In the genomic region with DNA sequence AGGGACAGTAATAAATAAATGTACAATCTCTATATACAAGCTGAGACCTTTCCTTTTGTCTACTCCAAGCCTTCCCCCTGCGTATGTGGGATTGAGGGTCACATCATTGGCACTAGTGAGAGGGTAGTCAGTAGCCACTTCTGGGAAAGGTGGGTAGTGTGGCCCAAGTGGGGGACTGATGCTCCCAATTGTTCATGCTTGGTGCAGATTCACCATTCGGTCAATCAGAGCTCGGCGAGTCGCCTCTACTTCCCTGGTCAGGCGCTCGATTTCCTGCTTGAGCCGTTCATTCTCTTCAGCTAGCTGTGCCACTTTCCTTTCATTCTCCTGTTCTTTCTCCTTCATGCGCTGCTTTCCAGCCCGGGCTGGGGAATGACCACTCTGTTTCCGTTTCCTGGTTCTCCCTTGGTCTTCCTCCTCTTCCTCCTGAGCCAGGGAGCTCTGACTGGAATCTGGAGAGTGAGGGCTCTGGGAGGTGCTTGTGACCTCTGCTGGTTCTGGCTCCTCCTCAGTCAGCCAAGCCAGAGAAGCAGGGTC, we compare ENCODE assay signal across 12 cellular contexts. TPM values are rescaled to one million over a fixed set of nuclear protein-coding genes. Genes with fewer than 3 reads are reported as not detected.
DNase-seq lines count a peak whose midpoint lies in the region; ATAC-seq, FAIRE-seq and TF ChIP-seq lines count a peak whose summit lies in the region.
"Had no signal": no experiment of that assay in that cellular context is flagged by ENCODE, and none has a peak within 500 bp of the region (broad histone marks: within the 10 kb centered on the region; RNA-seq: fewer than 3 reads in every experiment).

No MANE protein-coding gene starts in this region.

- no peak overlapping the region for H2BK120ac ChIP-seq in H9 (ENCODE audit: low read depth, low read length, poor library complexity, severe bottlenecking)

- H2AFZ ChIP-seq in H9 (ENCODE audit: low read length) (no peak overlapping the region), GM12878 (ENCODE audit: control insufficient read depth, low read depth, low read length) (no peak overlapping the region)

- CTCF ChIA-PET in GM12878 (lab: Yijun Ruan, JAX): interaction anchor here (1.3 to 4.0 kb wide), 2 partner anchors 40 to 58 kb away, joined by 4 to 13 read pairs; no protein-coding TSS in a partner anchor

- no peak overlapping the region for H3K4me3 ChIP-seq in BLaER1
- H3K4me3 ChIP-seq in GM12878: no peak overlapping the region
- H3K4me3 ChIP-seq in colonic mucosa: no peak overlapping the region

- in situ Hi-C loops in GM12878 (cut with MboI): no loop called here

- BruUV-seq in GM12878 (replicated peaks; lab: Mats Ljungman, UMichigan): no TSS peak

- H3K4me1 ChIP-seq in BLaER1 (peaks cover 30% of the 10 kb centered on the region), H9 (ENCODE audit: insufficient read depth, low read length) (peaks cover 3% of the 10 kb centered on the region; the same call in 1 of the 2 replicates), GM12878 (ENCODE audit: control insufficient read depth, insufficient read depth, low read length) (peaks cover 7% of the 10 kb centered on the region), colonic mucosa (peaks cover 14% of the 10 kb centered on the region)

- H3K36me3 Mint-ChIP-seq in H9 (ENCODE audit: insufficient read depth in 1 of 3, low read depth in 3 of 3): peaks cover 61 to 77% (median 73%) of the 10 kb centered on the region in 3 experiments
- H3K36me3 Mint-ChIP-seq in natural killer cell: peaks cover 18% of the 10 kb centered on the region

- H3K27ac ChIP-seq in BLaER1 (0 out of 2 replicates have a peak overlapping the region, but pooled peaks have one; percentile 8), H9 (ENCODE audit: insufficient read length, low read depth, low read length) (no peak overlapping the region), GM12878 (ENCODE audit: control insufficient read depth, insufficient read depth) (no peak overlapping the region), colonic mucosa (no peak overlapping the region)

- H3K23me2 ChIP-seq in H9 (ENCODE audit: insufficient read length, low read depth, low read length, poor library complexity, severe bottlenecking): peaks cover 11% of the 10 kb centered on the region

- TF ChIP-seq RAD21 in GM12878 (IDR thresholded peaks at IDR 0.05; ENCODE audit: insufficient read depth, low read depth, low read length): no peak

- H3K4me1 Mint-ChIP-seq in H9 (peaks cover 18 to 25% of the 10 kb centered on the region in 2 experiments), natural killer cell (peaks cover 23 to 49% of the 10 kb centered on the region in 2 donors)

- H2BK12ac ChIP-seq in H9 (ENCODE audit: insufficient read length, low read depth, low read length): no peak overlapping the region

- no peak overlapping the region for H3K14ac ChIP-seq in H9 (ENCODE audit: insufficient read depth, low read length)

- peaks cover 2% of the 10 kb centered on the region; the same call in 1 of the 2 replicates for H3K27me3 Mint-ChIP-seq in H9 (ENCODE audit: low read depth)
- no peaks in the 10 kb centered on the region for H3K27me3 Mint-ChIP-seq in natural killer cell (ENCODE audit: low read depth in 2 of 2)

- H4K5ac ChIP-seq in H9 (ENCODE audit: insufficient read length, low read depth, low read length): no peak overlapping the region

- H3K9ac ChIP-seq in BLaER1 (peak overlapping the region; percentile 27; the same call in 1 of the 2 replicates), H9 (ENCODE audit: extremely low read depth, insufficient read length, low read length) (no peak overlapping the region), GM12878 (ENCODE audit: control insufficient read depth, insufficient read depth, low read length) (no peak overlapping the region), colonic mucosa (ENCODE audit: low read depth in 2 of 2, low read length in 2 of 2) (peak overlapping the region in 1 of 2 donors; percentile 19)

- TF ChIP-seq POLR2A in GM12878 (IDR thresholded peaks at IDR 0.05; ENCODE audit: low read depth, low read length): peak; percentile 51

- RAD21 ChIA-PET in GM12878 (lab: Charles Lee; ENCODE audit: unreplicated experiment): interaction anchor here (1.1 to 1.3 kb wide), 2 partner anchors 56 to 58 kb away, joined by 3 read pairs; no protein-coding TSS in a partner anchor

- H2BK15ac ChIP-seq in H9 (ENCODE audit: low read depth, low read length): no peak overlapping the region

- no peak overlapping the region for H3T11ph ChIP-seq in H9 (ENCODE audit: low read length)

- ATAC-seq in GM12878: no peak
- no peak for ATAC-seq in natural killer cell
- no peak for ATAC-seq in HG03378 (IDR thresholded peaks at IDR 0.05; ENCODE audit: unreplicated experiment)
- no peak for ATAC-seq in HG03196 (IDR thresholded peaks at IDR 0.05; ENCODE audit: unreplicated experiment)
- ATAC-seq in HG02642 (IDR thresholded peaks at IDR 0.05; ENCODE audit: poor library complexity, unreplicated experiment): no peak
- ATAC-seq: PC-3 had no signal

- no peak overlapping the region for H2BK20ac ChIP-seq in H9 (ENCODE audit: low read depth, low read length, poor library complexity, severe bottlenecking)

- no peak overlapping the region for H4K91ac ChIP-seq in H9 (ENCODE audit: insufficient read length, low read depth, low read length)

- H3K23ac ChIP-seq in H9 (ENCODE audit: insufficient read length, low read depth, low read length): no peak overlapping the region

- peaks cover 78% of the 10 kb centered on the region for H4K20me1 ChIP-seq in BLaER1
- H4K20me1 ChIP-seq in H9 (ENCODE audit: control insufficient read depth, insufficient read depth, insufficient read length): no peaks in the 10 kb centered on the region
- peaks cover 4% of the 10 kb centered on the region; the same call in 1 of the 2 replicates for H4K20me1 ChIP-seq in GM12878 (ENCODE audit: control insufficient read depth, insufficient read depth)

- H3K27me3 ChIP-seq in BLaER1: no peaks in the 10 kb centered on the region
- no peaks in the 10 kb centered on the region for H3K27me3 ChIP-seq in H9 (ENCODE audit: insufficient read depth, low read length)
- no peaks in the 10 kb centered on the region for H3K27me3 ChIP-seq in GM12878 (replicated peaks in 1 of 2; ENCODE audit: control insufficient read depth in 2 of 2, insufficient read depth in 2 of 2, low read length in 1 of 2)
- no peaks in the 10 kb centered on the region for H3K27me3 ChIP-seq in colonic mucosa

- H3K9me3 Mint-ChIP-seq in H9 (no peaks in the 10 kb centered on the region), natural killer cell (no peaks in the 10 kb centered on the region)

- SMC1A ChIA-PET in GM12878 (lab: Charles Lee; ENCODE audit: uncharacterized antibody, unreplicated experiment): interaction anchor here (1.7 kb wide), 1 partner anchor 22 kb away, joined by 3 read pairs; no protein-coding TSS in a partner anchor

- H2AK5ac ChIP-seq in H9 (ENCODE audit: insufficient read length, low read length): no peak overlapping the region

- TF ChIP-seq CTCF in H9 (conservative IDR thresholded peaks at IDR 0.05) (no peak), GM12878 (IDR thresholded peaks at IDR 0.05 in 2 of 3, conservative IDR thresholded peaks at IDR 0.05 in 1 of 3; ENCODE audit: control insufficient read depth in 2 of 3, extremely low read depth in 1 of 3, insufficient read depth in 1 of 3, low read depth in 3 of 3, low read length in 3 of 3) (no peak), natural killer cell (IDR thresholded peaks at IDR 0.05) (no peak), colonic mucosa (IDR thresholded peaks at IDR 0.05) (no peak)

- intact Hi-C loops in GM12878 (cut with micrococcal nuclease; ENCODE audit: unreplicated experiment) (no loop called here), natural killer cell (cut with micrococcal nuclease) (no loop called here), colonic mucosa (cut with DNase I) (no loop called here)

- peaks cover 76% of the 10 kb centered on the region for H3K36me3 ChIP-seq in BLaER1
- peaks cover 32 to 42% of the 10 kb centered on the region in 2 experiments for H3K36me3 ChIP-seq in GM12878 (ENCODE audit: control insufficient read depth in 2 of 2, insufficient read depth in 2 of 2, low read length in 1 of 2)
- peaks cover 23% of the 10 kb centered on the region for H3K36me3 ChIP-seq in colonic mucosa

- H3K27ac Mint-ChIP-seq in H9 (peak overlapping the region; percentile 29 to 87 (median 53); a peak in 5 of 7 replicates), natural killer cell (peak overlapping the region; percentile 99)

- POLR2A ChIA-PET in GM12878 (lab: Charles Lee): interaction anchor here (0.9 kb wide), 1 partner anchor 36 kb away, joined by 4 read pairs; no protein-coding TSS in a partner anchor

- DNase-seq in H9 (no peak), GM12878 (ENCODE audit: low read depth, low spot score) (no peak), natural killer cell (no peak), colonic mucosa (no peak)
- DNase-seq: DMS 273 treated with DMSO at 0.1 percent for 48 hours, NCI-H2029 had no signal

- WGBS in H9 (ENCODE audit: extremely low coverage, insufficient read length, low lambda C conversion rate): no CpG with 5 or more reads among the region's 11 CpGs
- 80% methylated on average over 11 of the region's 11 CpGs for whole genome bisulfite sequencing in GM12878 (ENCODE audit: insufficient coverage, insufficient replicate concordance, low lambda C conversion rate, missing lambda C conversion rate)

- H3K4me3 Mint-ChIP-seq in H9 (no peak overlapping the region), natural killer cell (no peak overlapping the region)

- H3K18ac ChIP-seq in H9 (ENCODE audit: insufficient read length, low read depth, low read length): no peak overlapping the region

- FAIRE-seq in GM12878 (lab: Jason Lieb, UNC): no peak

- H3K56ac ChIP-seq in H9 (ENCODE audit: insufficient read length, low read depth, low read length): no peak overlapping the region

- no peaks in the 10 kb centered on the region for H3K9me3 ChIP-seq in BLaER1
- H3K9me3 ChIP-seq in H9 (ENCODE audit: control insufficient read depth, low read depth, low read length): no peaks in the 10 kb centered on the region
- H3K9me3 ChIP-seq in GM12878 (replicated peaks; ENCODE audit: control insufficient read depth, insufficient read depth, low read length): no peaks in the 10 kb centered on the region
- no peaks in the 10 kb centered on the region for H3K9me3 ChIP-seq in colonic mucosa

- no peaks in the 10 kb centered on the region for H3K79me1 ChIP-seq in H9 (ENCODE audit: insufficient read depth, low read depth, low read length, poor library complexity, severe bottlenecking)

- H3K4me2 ChIP-seq in BLaER1 (no peak overlapping the region), H9 (ENCODE audit: insufficient read depth, insufficient read length, low read length) (no peak overlapping the region), GM12878 (ENCODE audit: control insufficient read depth, insufficient read depth) (no peak overlapping the region)

- TF ChIP-seq EP300 in GM12878 (IDR thresholded peaks at IDR 0.05; ENCODE audit: borderline replicate concordance in 1 of 2, control insufficient read depth in 1 of 2, low read depth in 2 of 2, low read length in 2 of 2): no peak

- H3K79me2 ChIP-seq in H9 (ENCODE audit: insufficient read depth, low read length) (0 out of 2 replicates have a peak, but pooled peaks cover 1% of the 10 kb centered on the region), GM12878 (ENCODE audit: control insufficient read depth, insufficient read depth, low read length) (peaks cover 27% of the 10 kb centered on the region)

- H3K4ac ChIP-seq in H9 (ENCODE audit: low read depth, low read length): no peak overlapping the region

- no peak overlapping the region for H2BK5ac ChIP-seq in H9 (ENCODE audit: insufficient read length, low read length)

- H4K8ac ChIP-seq in H9 (replicated peaks; ENCODE audit: insufficient read length, low read depth, low read length): no peak overlapping the region

RNA-seq across cellular contexts. Expression of gene DDIT3, which starts 3.6 kb away (rescaled TPM):
- total RNA-seq in H9 (2021) (12.8 and 14.1 TPM in 2 replicates), GM12878 (2014; rRNA removed) (9.7 and 9.8 TPM in 2 replicates), GM12878 (2014; rRNA removed; fragmentation: Illumina TruSeq; extraction: Trizol) (10.4 and 12.2 TPM in 2 replicates), GM12878 (2021) (8.2 and 9.2 TPM in 2 replicates), natural killer cell (100 to 1,000 TPM; 117 to 318 (median 182) TPM), colonic mucosa (10 to 100 TPM; 17.5 to 22.8 TPM)
- total RNA-seq in GM12878 (2013; cell fraction: nucleolus; rRNA removed): 21.5 and 24.3 TPM in 2 replicates
- 38.8 TPM for polyA plus RNA-seq in GM12878 (2011; ENCODE audit: low read depth)
- polyA plus RNA-seq in GM12878 (2011; rRNA removed) (23.6 and 25.0 TPM in 2 replicates), GM12878 (2014; fragmentation: Illumina TruSeq; extraction: Trizol) (10.9 and 13.4 TPM in 2 replicates), GM12878 (2014; fragmentation: Nextera tagmentation; extraction: Ambion mirVana) (10 to 100 TPM; 26.8 to 28.9 TPM), GM12878 (2014; rRNA removed) (9.9 and 10.1 TPM in 2 replicates), GM12878 (2016; fragmentation: Nextera tagmentation; extraction: Ambion mirVana) (10 to 100 TPM; 20.0 to 21.7 TPM)
- 14.0 and 15.9 TPM in 2 replicates for polyA plus RNA-seq in GM12878 (2011; cell fraction: cytosol; rRNA removed)
- 25.8 and 42.9 TPM in 2 replicates for polyA plus RNA-seq in GM12878 (2011; cell fraction: nucleus; rRNA removed)
- 41.1 and 47.1 TPM in 2 replicates for polyA plus RNA-seq in GM12878 (2012)
- 17.3 and 23.4 TPM in 2 replicates for polyA minus RNA-seq in GM12878 (2011; rRNA and poly(A)+ RNA removed)
- polyA minus RNA-seq in GM12878 (2011; cell fraction: cytosol; rRNA and poly(A)+ RNA removed): 7.3 and 11.1 TPM in 2 replicates
- polyA minus RNA-seq in GM12878 (2011; cell fraction: nucleus; rRNA and poly(A)+ RNA removed): 13.8 and 17.0 TPM in 2 replicates

RNA-seq across cellular contexts. Expression of gene MBD6, which starts 5.9 kb away (rescaled TPM):
- 66.0 and 66.8 TPM in 2 replicates for total RNA-seq in H9 (2021)
- 16.4 and 19.1 TPM in 2 replicates for total RNA-seq in GM12878 (2013; cell fraction: nucleolus; rRNA removed)
- 3.1 and 4.6 TPM in 2 replicates for total RNA-seq in GM12878 (2014; rRNA removed)
- total RNA-seq in GM12878 (2014; rRNA removed; fragmentation: Illumina TruSeq; extraction: Trizol): 3.5 and 3.7 TPM in 2 replicates
- 41.5 and 52.7 TPM in 2 replicates for total RNA-seq in GM12878 (2021)
- polyA plus RNA-seq in GM12878 (2011; ENCODE audit: low read depth): 12.0 TPM
- 2.0 and 3.8 TPM in 2 replicates for polyA plus RNA-seq in GM12878 (2011; rRNA removed)
- polyA plus RNA-seq in GM12878 (2011; cell fraction: cytosol; rRNA removed): 1.8 and 1.9 TPM in 2 replicates
- 43.1 and 56.1 TPM in 2 replicates for polyA plus RNA-seq in GM12878 (2011; cell fraction: nucleus; rRNA removed)
- polyA plus RNA-seq in GM12878 (2012): 18.4 and 22.0 TPM in 2 replicates
- 5.9 and 12.7 TPM in 2 replicates for polyA plus RNA-seq in GM12878 (2014; fragmentation: Illumina TruSeq; extraction: Trizol)
- 1 to 10 TPM; 1.5 to 5.5 TPM for polyA plus RNA-seq in GM12878 (2014; fragmentation: Nextera tagmentation; extraction: Ambion mirVana)
- 20.2 and 24.3 TPM in 2 replicates for polyA plus RNA-seq in GM12878 (2014; rRNA removed)
- polyA plus RNA-seq in GM12878 (2016; fragmentation: Nextera tagmentation; extraction: Ambion mirVana): 1 to 10 TPM; 8.1 to 8.6 TPM
- 4.3 and 5.9 TPM in 2 replicates for polyA minus RNA-seq in GM12878 (2011; rRNA and poly(A)+ RNA removed)
- polyA minus RNA-seq in GM12878 (2011; cell fraction: cytosol; rRNA and poly(A)+ RNA removed): 3.6 and 6.3 TPM in 2 replicates
- polyA minus RNA-seq in GM12878 (2011; cell fraction: nucleus; rRNA and poly(A)+ RNA removed): 11.7 and 19.9 TPM in 2 replicates
- total RNA-seq in natural killer cell: 100 to 1,000 TPM; 130 to 142 (median 139) TPM
- 100 to 1,000 TPM in 1 of 2 donors, 10 to 100 TPM in 1; 95.4 to 133 TPM for total RNA-seq in colonic mucosa

RNA-seq across cellular contexts. Expression of gene MARS1, which starts 28.8 kb away (rescaled TPM):
- total RNA-seq in H9 (2021): 352 and 368 TPM in 2 replicates
- total RNA-seq in GM12878 (2013; cell fraction: nucleolus; rRNA removed): 122 and 126 TPM in 2 replicates
- total RNA-seq in GM12878 (2014; rRNA removed): 138 and 155 TPM in 2 replicates
- total RNA-seq in GM12878 (2014; rRNA removed; fragmentation: Illumina TruSeq; extraction: Trizol): 132 and 151 TPM in 2 replicates
- 208 and 212 TPM in 2 replicates for total RNA-seq in GM12878 (2021)
- polyA plus RNA-seq in GM12878 (2011; ENCODE audit: low read depth): 84.1 TPM
- 61.9 and 108 TPM in 2 replicates for polyA plus RNA-seq in GM12878 (2011; rRNA removed)
- polyA plus RNA-seq in GM12878 (2011; cell fraction: cytosol; rRNA removed): 94.9 and 95.4 TPM in 2 replicates
- polyA plus RNA-seq in GM12878 (2011; cell fraction: nucleus; rRNA removed): 477 and 501 TPM in 2 replicates
- 85.5 and 109 TPM in 2 replicates for polyA plus RNA-seq in GM12878 (2012)
- polyA plus RNA-seq in GM12878 (2014; fragmentation: Illumina TruSeq; extraction: Trizol): 161 and 221 TPM in 2 replicates
- 100 to 1,000 TPM in 1 of 2 experiments, 10 to 100 TPM in 1; 72.3 to 129 TPM for polyA plus RNA-seq in GM12878 (2014; fragmentation: Nextera tagmentation; extraction: Ambion mirVana)
- polyA plus RNA-seq in GM12878 (2014; rRNA removed): 137 and 156 TPM in 2 replicates
- polyA plus RNA-seq in GM12878 (2016; fragmentation: Nextera tagmentation; extraction: Ambion mirVana): 100 to 1,000 TPM; 255 to 270 TPM
- polyA minus RNA-seq in GM12878 (2011; rRNA and poly(A)+ RNA removed): 108 and 144 TPM in 2 replicates
- polyA minus RNA-seq in GM12878 (2011; cell fraction: cytosol; rRNA and poly(A)+ RNA removed): 46.5 and 52.1 TPM in 2 replicates
- 102 and 181 TPM in 2 replicates for polyA minus RNA-seq in GM12878 (2011; cell fraction: nucleus; rRNA and poly(A)+ RNA removed)
- 100 to 1,000 TPM; 200 to 237 (median 218) TPM for total RNA-seq in natural killer cell
- 100 to 1,000 TPM in 1 of 2 donors, 10 to 100 TPM in 1; 90.3 to 195 TPM for total RNA-seq in colonic mucosa

RNA-seq across cellular contexts. Expression of gene DCTN2, which starts 30.3 kb away (rescaled TPM):
- total RNA-seq in H9 (2021) (96.6 and 97.7 TPM in 2 replicates), GM12878 (2014; rRNA removed) (80.8 and 115 TPM in 2 replicates), GM12878 (2014; rRNA removed; fragmentation: Illumina TruSeq; extraction: Trizol) (81.4 and 83.9 TPM in 2 replicates), GM12878 (2021) (87.3 and 87.4 TPM in 2 replicates), natural killer cell (10 to 100 TPM; 65.5 to 76.5 (median 71.8) TPM), colonic mucosa (100 to 1,000 TPM; 131 to 139 TPM)
- total RNA-seq in GM12878 (2013; cell fraction: nucleolus; rRNA removed): 50.6 and 63.3 TPM in 2 replicates
- 67.2 TPM for polyA plus RNA-seq in GM12878 (2011; ENCODE audit: low read depth)
- polyA plus RNA-seq in GM12878 (2011; rRNA removed) (85.1 and 88.9 TPM in 2 replicates), GM12878 (2014; fragmentation: Illumina TruSeq; extraction: Trizol) (139 and 171 TPM in 2 replicates), GM12878 (2014; fragmentation: Nextera tagmentation; extraction: Ambion mirVana) (10 to 100 TPM; 32.3 to 60.7 TPM), GM12878 (2014; rRNA removed) (113 TPM in 2 replicates), GM12878 (2016; fragmentation: Nextera tagmentation; extraction: Ambion mirVana) (100 to 1,000 TPM; 115 to 117 TPM)
- 79.6 and 95.9 TPM in 2 replicates for polyA plus RNA-seq in GM12878 (2011; cell fraction: cytosol; rRNA removed)
- 72.6 and 91.7 TPM in 2 replicates for polyA plus RNA-seq in GM12878 (2011; cell fraction: nucleus; rRNA removed)
- 68.9 and 75.1 TPM in 2 replicates for polyA plus RNA-seq in GM12878 (2012)
- polyA minus RNA-seq in GM12878 (2011; rRNA and poly(A)+ RNA removed): 66.8 and 93.9 TPM in 2 replicates
- 47.0 and 53.5 TPM in 2 replicates for polyA minus RNA-seq in GM12878 (2011; cell fraction: cytosol; rRNA and poly(A)+ RNA removed)
- 25.4 and 26.2 TPM in 2 replicates for polyA minus RNA-seq in GM12878 (2011; cell fraction: nucleus; rRNA and poly(A)+ RNA removed)

RNA-seq across cellular contexts. Expression of gene KIF5A, which starts 33.2 kb away (rescaled TPM):
- total RNA-seq in H9 (2021) (17.7 and 18.5 TPM in 2 replicates), GM12878 (2014; rRNA removed) (1.0 and 1.1 TPM in 2 replicates), GM12878 (2014; rRNA removed; fragmentation: Illumina TruSeq; extraction: Trizol) (1.1 and 1.3 TPM in 2 replicates), GM12878 (2021) (2.2 and 2.9 TPM in 2 replicates), natural killer cell (under 1 TPM; 0.09 to 0.40 (median 0.16) TPM), colonic mucosa (1 to 10 TPM in 1 of 2 donors, under 1 TPM in 1; 0.67 to 2.1 TPM)
- 0.73 and 0.77 TPM in 2 replicates for total RNA-seq in GM12878 (2013; cell fraction: nucleolus; rRNA removed)
- 0.24 TPM for polyA plus RNA-seq in GM12878 (2011; ENCODE audit: low read depth)
- polyA plus RNA-seq in GM12878 (2011; rRNA removed) (0.48 and 0.56 TPM in 2 replicates), GM12878 (2014; fragmentation: Illumina TruSeq; extraction: Trizol) (2.0 and 2.2 TPM in 2 replicates), GM12878 (2014; fragmentation: Nextera tagmentation; extraction: Ambion mirVana) (under 1 TPM; 0.35 to 0.44 TPM), GM12878 (2014; rRNA removed) (1.7 and 2.0 TPM in 2 replicates), GM12878 (2016; fragmentation: Nextera tagmentation; extraction: Ambion mirVana) (under 1 TPM; 0.69 to 0.92 TPM)
- 0.30 and 0.31 TPM in 2 replicates for polyA plus RNA-seq in GM12878 (2011; cell fraction: cytosol; rRNA removed)
- 1.2 and 1.5 TPM in 2 replicates for polyA plus RNA-seq in GM12878 (2011; cell fraction: nucleus; rRNA removed)
- polyA plus RNA-seq in GM12878 (2012): 0.51 and 0.79 TPM in 2 replicates
- polyA minus RNA-seq in GM12878 (2011; rRNA and poly(A)+ RNA removed): 0.36 and 0.51 TPM in 2 replicates
- 0.10 TPM in 1 of 2 replicates, not detected in the other for polyA minus RNA-seq in GM12878 (2011; cell fraction: cytosol; rRNA and poly(A)+ RNA removed)
- 0.24 and 0.29 TPM in 2 replicates for polyA minus RNA-seq in GM12878 (2011; cell fraction: nucleus; rRNA and poly(A)+ RNA removed)
- total RNA-seq: HT-29, PC-3 had no signal
